In genomic region chr10:5434017-5434753, GRCh38 we compare ENCODE assay signal across 8 cellular contexts. TPM values are rescaled to one million over a fixed set of nuclear protein-coding genes. Genes with fewer than 3 reads are reported as not detected.
A peak's percentile ranks its signal among the peaks of the same experiment; 100 is the strongest.
DNase-seq lines count a peak whose midpoint lies in the region; ATAC-seq and TF ChIP-seq lines count a peak whose summit lies in the region.

No MANE protein-coding gene starts in this region.

- no peak overlapping the region for H2AFZ ChIP-seq in parathyroid adenoma

- H3K27ac Mint-ChIP-seq in T-cell = no peak overlapping the region

- peak overlapping the region in 1 of 3 donors; percentile 40 for H3K4me3 Mint-ChIP-seq in T-cell

- DNase-seq in AG08396 (ENCODE audit: low spot score) (peak; percentile 38), GM12865 (ENCODE audit: low read depth) (peak; percentile 36), T-cell (peak in 2 of 34 experiments; percentile 1 to 11), fibroblast of pulmonary artery (ENCODE audit: low read depth) (peak; percentile 86), omental fat pad (ENCODE audit: low spot score) (no peak)

- no peaks in the 10 kb centered on the region for H3K79me2 ChIP-seq in parathyroid adenoma

- H3K4me1 Mint-ChIP-seq in T-cell = peaks cover 8 to 12% (median 9%) of the 10 kb centered on the region in 3 donors

- TF ChIP-seq EP300 in Ishikawa (IDR thresholded peaks at IDR 0.05; ENCODE audit: borderline replicate concordance) = no peak

- peak; percentile 65 for TF ChIP-seq RAD21 in Ishikawa (IDR thresholded peaks at IDR 0.05; ENCODE audit: low read depth)

- TF ChIP-seq CTCF in GM12865 (IDR thresholded peaks at IDR 0.05; ENCODE audit: insufficient read depth, low read depth, low read length, missing control alignments) (peak; percentile 51), fibroblast of pulmonary artery (IDR thresholded peaks at IDR 0.05; ENCODE audit: low read length, missing control alignments) (peak; percentile 75), parathyroid adenoma (IDR thresholded peaks at IDR 0.05) (peak; percentile 62), omental fat pad (IDR thresholded peaks at IDR 0.05) (no peak)

- H3K4me1 ChIP-seq in parathyroid adenoma = no peaks in the 10 kb centered on the region

- no peaks in the 10 kb centered on the region for H3K27me3 Mint-ChIP-seq in T-cell

- POLR2A ChIA-PET in T-cell (lab: Charles Lee) = interaction anchor here in 1 of 2 donors (0.6 kb wide), 1 partner anchor 440 kb away, joined by 6 read pairs; no protein-coding TSS in a partner anchor

- no peaks in the 10 kb centered on the region for H3K36me3 ChIP-seq in parathyroid adenoma (ENCODE audit: control insufficient read depth, insufficient read depth, low read length)

- H3K4me3 ChIP-seq in GM12865 (ENCODE audit: low read depth, low read length) (no peak overlapping the region), fibroblast of pulmonary artery (replicated peaks; ENCODE audit: low read depth, low read length) (no peak overlapping the region), parathyroid adenoma (ENCODE audit: low read depth, low read length) (no peak overlapping the region)

- H3K9ac ChIP-seq in parathyroid adenoma = no peak overlapping the region

- peaks cover 0 to 2% (median 0%) of the 10 kb centered on the region in 3 donors for H3K9me3 Mint-ChIP-seq in T-cell

- H3K4me2 ChIP-seq in parathyroid adenoma (ENCODE audit: low read length) = no peak overlapping the region

- ATAC-seq in T-cell (replicated peaks in 1 of 4) (peak; percentile 61 to 77 (median 68)), HG02763 (IDR thresholded peaks at IDR 0.05; ENCODE audit: unreplicated experiment) (no peak), omental fat pad (ENCODE audit: low FRiP score) (no peak)

- CTCF ChIA-PET in T-cell (lab: Charles Lee) = interaction anchor here (0.5 to 4.4 kb wide), 27 partner anchors 9 to 625 kb away, joined by 3 to 32 read pairs (median 4); partner anchors contain the start of genes ANKRD16 (in 1 of the 2) and FBH1 (in 1 of the 2)

- peaks cover 6% of the 10 kb centered on the region for H3K36me3 Mint-ChIP-seq in T-cell

- H3K9me3 ChIP-seq in parathyroid adenoma (ENCODE audit: control insufficient read depth, low read length) = no peaks in the 10 kb centered on the region

- no peaks in the 10 kb centered on the region for H3K27me3 ChIP-seq in parathyroid adenoma (ENCODE audit: control insufficient read depth, insufficient read depth, low read length)

- no peak overlapping the region for H3K27ac ChIP-seq in parathyroid adenoma

TF ChIP-seq in Ishikawa, 13 proteins besides CTCF, POLR2A, EP300 and RAD21:
- no peak for TF ChIP-seq ZBTB7A (IDR thresholded peaks at IDR 0.05; ENCODE audit: low read depth)
- no peak for TF ChIP-seq FOXM1 (IDR thresholded peaks at IDR 0.05; ENCODE audit: borderline replicate concordance, low read depth)
- no peak for TF ChIP-seq YY1 (IDR thresholded peaks at IDR 0.05; ENCODE audit: low read depth)
- no peak for TF ChIP-seq NFIC (IDR thresholded peaks at IDR 0.05)
- no peak for TF ChIP-seq REST (IDR thresholded peaks at IDR 0.05; ENCODE audit: low read depth)
- TF ChIP-seq EGR1 (IDR thresholded peaks at IDR 0.05) = no peak
- TF ChIP-seq CREB1 (IDR thresholded peaks at IDR 0.05; ENCODE audit: low read depth) = no peak
- TF ChIP-seq TCF12 (IDR thresholded peaks at IDR 0.05; ENCODE audit: low read depth) = no peak
- no peak for TF ChIP-seq TEAD4 (IDR thresholded peaks at IDR 0.05)
- TF ChIP-seq CEBPB (IDR thresholded peaks at IDR 0.05) = no peak
- TF ChIP-seq USF1 (IDR thresholded peaks at IDR 0.05) = no peak
- TF ChIP-seq MAX (IDR thresholded peaks at IDR 0.05) = no peak
- TF ChIP-seq TAF1 (IDR thresholded peaks at IDR 0.05; ENCODE audit: low read depth) = no peak

RNA-seq across cellular contexts. Expression of gene NET1, which starts 21.8 kb away (rescaled TPM):
- 10 to 100 TPM; 10.5 to 41.1 (median 25.1) TPM for total RNA-seq in T-cell
- 100 to 1,000 TPM in 3 of 4 donors, 10 to 100 TPM in 1; 80.7 to 201 (median 139) TPM for total RNA-seq in omental fat pad

RNA-seq across cellular contexts. Expression of gene TUBAL3, which starts 29.6 kb away (rescaled TPM):
- total RNA-seq in T-cell = not detected
- not detected for total RNA-seq in omental fat pad

Comparison
In these comparisons a context has a peak if more than half of its experiments do, and no peak if none do; other contexts are left out.
1. CTCF ChIP-seq: peak in GM12865 (single experiment), fibroblast of pulmonary artery (single experiment) and parathyroid adenoma (single experiment); none in omental fat pad (0 of 3).
2. ATAC-seq: peak in T-cell (4 of 4); none in HG02763 (single experiment) and omental fat pad (single experiment).